25 cellular contexts compared by ENCODE assay signal in genomic region chr2:65343381-65343780, GRCh38.
DNase-seq lines count a peak whose midpoint lies in the region; ATAC-seq and TF ChIP-seq lines count a peak whose summit lies in the region.
"Had no signal": no experiment of that assay in that cellular context is flagged by ENCODE, and none has a peak within 500 bp of the region (broad histone marks: within the 10 kb centered on the region; RNA-seq: fewer than 3 reads in every experiment).

No MANE protein-coding gene starts in this region.

- DNase-seq in mammary epithelial cell (no peak), MCF 10A (ENCODE audit: unreplicated experiment) (no peak), RPMI7951 (ENCODE audit: low read depth) (peak; percentile 29), fibroblast of mammary gland (ENCODE audit: low read depth) (peak; percentile 50), nephron progenitor cell (no peak), left lobe of liver (ENCODE audit: low spot score) (no peak), NOMO-1 (lab: John Stamatoyannopoulos, UW; ENCODE audit: unreplicated experiment in 2 of 2) (no peak)
- DNase-seq: BE2C; C1 segment of cervical spinal cord; CD4-positive, alpha-beta memory T cell; CD4-positive, CD25-positive, alpha-beta regulatory T cell; CD8-positive, alpha-beta memory T cell; COR-L47; DMS 273 treated with DMSO at 0.1 percent for 48 hours; DMS153; DMS53; DMS79; DND-41; EL; GDM1 had no signal

- no peaks in the 10 kb centered on the region for H3K4me1 ChIP-seq in mammary epithelial cell (ENCODE audit: insufficient read depth, low read length)
- H3K4me1 ChIP-seq: BE2C, BLaER1 had no signal

- H3K36me3 Mint-ChIP-seq in MCF 10A (ENCODE audit: insufficient read depth, unreplicated experiment) (peaks cover 5% of the 10 kb centered on the region), nephron progenitor cell (ENCODE audit: low read depth) (peaks cover 75% of the 10 kb centered on the region)

- H3K9me3 ChIP-seq in mammary epithelial cell (replicated peaks; ENCODE audit: insufficient read depth, low read length): no peaks in the 10 kb centered on the region
- H3K9me3 ChIP-seq: A549, BE2C had no signal

- H3K27ac Mint-ChIP-seq in MCF 10A (ENCODE audit: low read depth, unreplicated experiment) (no peak overlapping the region), nephron progenitor cell (peak overlapping the region; percentile 28)
- H3K27ac Mint-ChIP-seq: CD14-positive monocyte; CD4-positive, CD25-positive, alpha-beta regulatory T cell; CD8-positive, alpha-beta memory T cell had no signal

- H3K9ac ChIP-seq in mammary epithelial cell (ENCODE audit: insufficient read depth, low read length): no peak overlapping the region
- H3K9ac ChIP-seq: BLaER1 had no signal

- no peak overlapping the region for H3K4me3 Mint-ChIP-seq in MCF 10A (ENCODE audit: unreplicated experiment)
- H3K4me3 Mint-ChIP-seq in nephron progenitor cell: no peak overlapping the region
- H3K4me3 Mint-ChIP-seq: CD14-positive monocyte; CD4-positive, alpha-beta memory T cell; CD4-positive, CD25-positive, alpha-beta regulatory T cell; CD8-positive, alpha-beta memory T cell had no signal

- dilution Hi-C loops in mammary epithelial cell (cut with HindIII; ENCODE audit: low sequenced_read_pairs): loop anchor here (5.0 kb wide), 2 partner anchors 39 to 199 kb away; no protein-coding TSS in a partner anchor

- no peak overlapping the region for H3K4me2 ChIP-seq in mammary epithelial cell (ENCODE audit: insufficient read depth, low read depth, low read length)
- H3K4me2 ChIP-seq: A549, BLaER1 had no signal

- in situ Hi-C loops in mammary epithelial cell (cut with MboI; ENCODE audit: low sequenced_read_pairs in 2 of 2): no loop called here

- intact Hi-C loops in mammary epithelial cell (cut with micrococcal nuclease) (no loop called here), MCF 10A (cut with micrococcal nuclease) (no loop called here)

- H3K27me3 ChIP-seq in mammary epithelial cell (ENCODE audit: insufficient read depth, low read length): no peaks in the 10 kb centered on the region
- H3K27me3 ChIP-seq: BE2C, BLaER1 had no signal

- no peaks in the 10 kb centered on the region for H4K20me1 ChIP-seq in mammary epithelial cell (ENCODE audit: insufficient read depth, low read length)
- H4K20me1 ChIP-seq: BLaER1 had no signal

- H3K27me3 Mint-ChIP-seq in MCF 10A (ENCODE audit: insufficient read depth, unreplicated experiment) (no peaks in the 10 kb centered on the region), nephron progenitor cell (ENCODE audit: low read depth, poor library complexity) (no peaks in the 10 kb centered on the region)
- H3K27me3 Mint-ChIP-seq: CD4-positive, alpha-beta memory T cell; CD4-positive, CD25-positive, alpha-beta regulatory T cell had no signal

- peaks cover 57% of the 10 kb centered on the region for H3K79me2 ChIP-seq in mammary epithelial cell (ENCODE audit: insufficient read depth, low read length)

- TF ChIP-seq CTCF in mammary epithelial cell (conservative IDR thresholded peaks at IDR 0.05 in 1 of 2, IDR thresholded peaks at IDR 0.05 in 1 of 2; ENCODE audit: extremely low read depth in 1 of 2, insufficient read depth in 1 of 2, low read depth in 1 of 2, low read length in 2 of 2) (no peak), MCF 10A (IDR thresholded peaks at IDR 0.05; ENCODE audit: unreplicated experiment) (no peak), fibroblast of mammary gland (conservative IDR thresholded peaks at IDR 0.05; ENCODE audit: control insufficient read depth, insufficient read depth, low read depth, low read length) (no peak), nephron progenitor cell (IDR thresholded peaks at IDR 0.05) (no peak)

- H3K36me3 ChIP-seq in mammary epithelial cell (ENCODE audit: insufficient read depth, low read length): peaks cover 7% of the 10 kb centered on the region
- H3K36me3 ChIP-seq: BE2C had no signal

- CTCF ChIA-PET in mammary epithelial cell (lab: Charles Lee; ENCODE audit: low non-redundant PET): no interaction called here
- CTCF ChIA-PET in MCF 10A (lab: Yijun Ruan, JAX): interaction anchor here (0.8 kb wide), 1 partner anchor 24 kb away, joined by 3 read pairs; no protein-coding TSS in a partner anchor

- no peak overlapping the region for H3K27ac ChIP-seq in mammary epithelial cell (ENCODE audit: insufficient read depth, low read depth, low read length)
- H3K27ac ChIP-seq: 22Rv1, A549, BLaER1 had no signal

- ATAC-seq in left lobe of liver: no peak
- no peak for ATAC-seq in GM21360 (IDR thresholded peaks at IDR 0.05; ENCODE audit: unreplicated experiment)
- ATAC-seq: A549 had no signal

- BruUV-seq in mammary epithelial cell (replicated peaks; lab: Mats Ljungman, UMichigan) (TSS peak; percentile 20), MCF 10A (replicated peaks; lab: Mats Ljungman, UMichigan) (no TSS peak)

- POLR2A ChIA-PET in MCF 10A (lab: Yijun Ruan, JAX): interaction anchor here (0.8 to 1.1 kb wide), 3 partner anchors 11 to 24 kb away, joined by 3 to 4 read pairs (median 3); no protein-coding TSS in a partner anchor

- H2AFZ ChIP-seq in mammary epithelial cell (ENCODE audit: low read depth, low read length): no peak overlapping the region

- H3K9me3 Mint-ChIP-seq in MCF 10A (ENCODE audit: unreplicated experiment) (no peaks in the 10 kb centered on the region), nephron progenitor cell (peaks cover 29% of the 10 kb centered on the region)
- H3K9me3 Mint-ChIP-seq: CD8-positive, alpha-beta memory T cell had no signal

- H3K4me1 Mint-ChIP-seq in MCF 10A (ENCODE audit: insufficient read depth, unreplicated experiment): peaks cover 17% of the 10 kb centered on the region
- H3K4me1 Mint-ChIP-seq in nephron progenitor cell: peaks cover 21% of the 10 kb centered on the region
- H3K4me1 Mint-ChIP-seq: CD4-positive, alpha-beta memory T cell had no signal

- H3K4me3 ChIP-seq in mammary epithelial cell (replicated peaks in 1 of 3; ENCODE audit: insufficient read depth in 1 of 3, low read depth in 2 of 3, low read length in 3 of 3): no peak overlapping the region
- no peak overlapping the region for H3K4me3 ChIP-seq in fibroblast of mammary gland (ENCODE audit: control insufficient read depth, low read depth, low read length)
- H3K4me3 ChIP-seq: A549, BLaER1 had no signal

Comparison
In these comparisons a context has a peak if more than half of its experiments do, and no peak if none do; other contexts are left out.
1. DNase-seq: peak in RPMI7951 (single experiment) and fibroblast of mammary gland (single experiment); none in mammary epithelial cell (single experiment), MCF 10A (single experiment), nephron progenitor cell (single experiment), left lobe of liver (single experiment) and NOMO-1 (0 of 2).